ENCODE assay signal across 24 cellular contexts in genomic region chr2:133806564-133806963, GRCh38.
DNase-seq lines count a peak whose midpoint lies in the region; ATAC-seq and TF ChIP-seq lines count a peak whose summit lies in the region.
"Had no signal": no experiment of that assay in that cellular context is flagged by ENCODE, and none has a peak within 500 bp of the region (broad histone marks: within the 10 kb centered on the region; RNA-seq: fewer than 3 reads in every experiment).

No MANE protein-coding gene starts in this region.

- TF ChIP-seq CTCF in IMR-90 (conservative IDR thresholded peaks at IDR 0.05; ENCODE audit: low read depth, low read length) (no peak), neural crest cell (conservative IDR thresholded peaks at IDR 0.05) (no peak), RWPE1 (conservative IDR thresholded peaks at IDR 0.05; ENCODE audit: low read depth) (no peak), GM13977 (IDR thresholded peaks at IDR 0.05; ENCODE audit: extremely low read depth, insufficient read depth, missing control alignments) (no peak)

- TF ChIP-seq RAD21 in IMR-90 (IDR thresholded peaks at IDR 0.05; ENCODE audit: low read length), result no peak

- H3K56ac ChIP-seq in IMR-90 (ENCODE audit: extremely low read depth, insufficient read depth, low read length), result no peak overlapping the region

- TF ChIP-seq POLR2A in IMR-90 (IDR thresholded peaks at IDR 0.05; ENCODE audit: low read depth, low read length), result no peak

- H3K9me3 ChIP-seq in IMR-90 (ENCODE audit: control insufficient read depth, insufficient read depth, low read length), result no peaks in the 10 kb centered on the region
- H3K9me3 ChIP-seq: BE2C had no signal

- H3K4me1 ChIP-seq in IMR-90 (ENCODE audit: control insufficient read depth, insufficient read depth, low read length), result peaks cover 7% of the 10 kb centered on the region; the same call in 1 of the 2 replicates
- H3K4me1 ChIP-seq: BE2C, BLaER1 had no signal

- H3K27me3 ChIP-seq in IMR-90 (ENCODE audit: control insufficient read depth, insufficient read depth, low read length), result no peaks in the 10 kb centered on the region
- H3K27me3 ChIP-seq: BE2C, BLaER1 had no signal

- no peaks in the 10 kb centered on the region for H4K20me1 ChIP-seq in IMR-90 (ENCODE audit: insufficient read depth, low read length)
- H4K20me1 ChIP-seq: BLaER1 had no signal

- no TSS peak for BruUV-seq in IMR-90 (replicated peaks; lab: Mats Ljungman, UMichigan)

- CTCF ChIA-PET in IMR-90 (lab: Yijun Ruan, JAX), result no interaction called here
- CTCF ChIA-PET in RWPE1 (lab: Yijun Ruan, JAX), result no interaction called here

- peak overlapping the region; percentile 18; the same call in 1 of the 2 replicates for H2BK20ac ChIP-seq in IMR-90 (ENCODE audit: low read depth, low read length)

- peaks cover 10% of the 10 kb centered on the region for H3K4me1 Mint-ChIP-seq in neural crest cell
- H3K4me1 Mint-ChIP-seq: CD14-positive monocyte; CD4-positive, CD25-positive, alpha-beta regulatory T cell; CD8-positive, alpha-beta memory T cell had no signal

- H3K9me3 Mint-ChIP-seq in neural crest cell, result peaks cover 17% of the 10 kb centered on the region

- no peak overlapping the region for H3K9ac ChIP-seq in IMR-90 (ENCODE audit: low read depth, low read length)
- H3K9ac ChIP-seq: BLaER1 had no signal

- in situ Hi-C loops in IMR-90 (cut with MboI; ENCODE audit: low sequenced_read_pairs), result no loop called here
- in situ Hi-C loops in GM13977 (cut with MboI; ENCODE audit: low pct_unique_long_range_greater_than_20kb, low sequenced_read_pairs, unreplicated experiment), result no loop called here

- H3K18ac ChIP-seq in IMR-90 (ENCODE audit: low read depth, low read length), result no peak overlapping the region

- no peak overlapping the region for H3K4me2 ChIP-seq in IMR-90 (ENCODE audit: low read depth, low read length)
- H3K4me2 ChIP-seq: BLaER1 had no signal

- no peak for ATAC-seq in IMR-90 (ENCODE audit: low read depth)
- ATAC-seq in GM21515 (IDR thresholded peaks at IDR 0.05; ENCODE audit: unreplicated experiment), result no peak
- ATAC-seq: GM12878 had no signal

- H3K27me3 Mint-ChIP-seq in neural crest cell (ENCODE audit: low read depth), result peaks cover 12% of the 10 kb centered on the region

- no peaks in the 10 kb centered on the region for H3K36me3 ChIP-seq in IMR-90 (ENCODE audit: control insufficient read depth, insufficient read depth, low read length)
- H3K36me3 ChIP-seq: BE2C, BLaER1 had no signal

- H3K14ac ChIP-seq in IMR-90 (replicated peaks; ENCODE audit: low read depth, low read length), result no peak overlapping the region

- H3K9me1 ChIP-seq in IMR-90 (ENCODE audit: insufficient read depth, low read length), result peaks cover 5% of the 10 kb centered on the region; the same call in 1 of the 2 replicates

- DNase-seq in IMR-90, result no peak
- peak; percentile 39 for DNase-seq in left kidney (ENCODE audit: low read depth, low spot score)
- no peak for DNase-seq in neural crest cell (ENCODE audit: low read depth, low spot score)
- no peak for DNase-seq in RWPE1 (ENCODE audit: low spot score)
- no peak for DNase-seq in GM13977 (ENCODE audit: low spot score)
- DNase-seq: 8988T; ACHN; BE2C; C1 segment of cervical spinal cord; CD4-positive, alpha-beta memory T cell; CD4-positive, CD25-positive, alpha-beta regulatory T cell; CD8-positive, alpha-beta memory T cell; COR-L47; DMS 273 treated with DMSO at 0.1 percent for 48 hours; DMS153; DMS53; DMS79; DND-41; EL; GDM1 had no signal

- WGBS in IMR-90 (ENCODE audit: extremely low coverage in 2 of 2, insufficient read length in 1 of 2), 2 experiments, result 92% methylated on average over 2 of the region's 5 CpGs; no CpG with 5 or more reads in 1 of the 2 experiments

- no peak overlapping the region for H2AFZ ChIP-seq in IMR-90 (replicated peaks; ENCODE audit: low read length, poor library complexity)

- no peak overlapping the region for H4K8ac ChIP-seq in IMR-90 (ENCODE audit: low read depth in 2 of 2, low read length in 2 of 2)

- H3K36me3 Mint-ChIP-seq in neural crest cell (ENCODE audit: low read depth), result peaks cover 5% of the 10 kb centered on the region
- H3K36me3 Mint-ChIP-seq: CD4-positive, alpha-beta memory T cell had no signal

- peak overlapping the region; percentile 43 for H3K27ac Mint-ChIP-seq in neural crest cell (ENCODE audit: unreplicated experiment)
- H3K27ac Mint-ChIP-seq: CD14-positive monocyte; CD4-positive, alpha-beta memory T cell; CD4-positive, CD25-positive, alpha-beta regulatory T cell; CD8-positive, alpha-beta memory T cell had no signal

- H3K4ac ChIP-seq in IMR-90 (ENCODE audit: low read depth, low read length), result no peak overlapping the region

- H2BK5ac ChIP-seq in IMR-90 (ENCODE audit: low read depth, low read length, poor library complexity, severe bottlenecking), result no peak overlapping the region

- no peak overlapping the region for H3K4me3 Mint-ChIP-seq in neural crest cell
- H3K4me3 Mint-ChIP-seq: CD14-positive monocyte; CD4-positive, alpha-beta memory T cell; CD4-positive, CD25-positive, alpha-beta regulatory T cell; CD8-positive, alpha-beta memory T cell had no signal

- dilution Hi-C loops in IMR-90 (cut with HindIII; ENCODE audit: low sequenced_read_pairs, unreplicated experiment), result no loop called here

- H3K27ac ChIP-seq in IMR-90 (ENCODE audit: insufficient read depth, low read length) (no peak overlapping the region), RWPE1 (no peak overlapping the region)
- H3K27ac ChIP-seq: BLaER1 had no signal

- H2AK9ac ChIP-seq in IMR-90 (replicated peaks; ENCODE audit: low read depth, low read length, poor library complexity), result no peak overlapping the region

- H2AK5ac ChIP-seq in IMR-90 (ENCODE audit: low read depth, low read length), result no peak overlapping the region

- H3K4me3 ChIP-seq in IMR-90 (ENCODE audit: insufficient read depth, low read depth, low read length), result no peak overlapping the region
- H3K4me3 ChIP-seq: BLaER1, GM12878 had no signal

- peak overlapping the region; percentile 50; the same call in 1 of the 3 replicates for H2BK15ac ChIP-seq in IMR-90 (ENCODE audit: low read depth, low read length)

- no peak overlapping the region for H4K91ac ChIP-seq in IMR-90 (ENCODE audit: insufficient read depth, low read depth, low read length)

- intact Hi-C loops in IMR-90 (cut with micrococcal nuclease), result no loop called here

- no peak overlapping the region for H4K5ac ChIP-seq in IMR-90 (ENCODE audit: low read depth, low read length)

- POLR2A ChIA-PET in IMR-90 (lab: Charles Lee; ENCODE audit: unreplicated experiment), result no interaction called here
- POLR2A ChIA-PET in RWPE1 (lab: Yijun Ruan, JAX; ENCODE audit: low non-redundant PET), result no interaction called here

- peak overlapping the region; percentile 22; the same call in 1 of the 2 replicates for H2BK120ac ChIP-seq in IMR-90 (ENCODE audit: low read depth, low read length)

- H3K79me1 ChIP-seq in IMR-90 (ENCODE audit: low read depth in 1 of 2, low read length in 2 of 2), result no peaks in the 10 kb centered on the region

- H3K23ac ChIP-seq in IMR-90 (ENCODE audit: low read depth, low read length), result no peak overlapping the region

TF ChIP-seq in IMR-90, 13 proteins besides CTCF, POLR2A, EP300 and RAD21:
- TF ChIP-seq RFX5 (IDR thresholded peaks at IDR 0.05; ENCODE audit: low read depth, low read length), result no peak
- TF ChIP-seq BHLHE40 (IDR thresholded peaks at IDR 0.05; ENCODE audit: low read depth, low read length), result no peak
- TF ChIP-seq RCOR1 (IDR thresholded peaks at IDR 0.05; ENCODE audit: insufficient replicate concordance, low read length), result no peak
- TF ChIP-seq SMC3 (IDR thresholded peaks at IDR 0.05; ENCODE audit: low read depth, low read length), result no peak
- no peak for TF ChIP-seq MXI1 (IDR thresholded peaks at IDR 0.05; ENCODE audit: borderline replicate concordance, low read depth, low read length)
- no peak for TF ChIP-seq MAFK (IDR thresholded peaks at IDR 0.05; ENCODE audit: low read depth, low read length)
- TF ChIP-seq FOS (IDR thresholded peaks at IDR 0.05; ENCODE audit: low read depth, low read length), result no peak
